8 cellular contexts compared by ENCODE assay signal in genomic region chr3:184186184-184186901, GRCh38. TPM values are rescaled to one million over a fixed set of nuclear protein-coding genes. Genes with fewer than 3 reads are reported as not detected.
DNase-seq lines count a peak whose midpoint lies in the region; ATAC-seq and TF ChIP-seq lines count a peak whose summit lies in the region.

Gene ABCF3, plus strand, starts transcription at chr3:184186199. Its CDS starts 9 bp downstream, at chr3:184186208.

- TF ChIP-seq CTCF in vagina (IDR thresholded peaks at IDR 0.05): no peak

- H3K27ac Mint-ChIP-seq in effector memory CD8-positive, alpha-beta T cell: peak within 1 kb of the TSS; percentile 94 to 96

- H3K4me1 ChIP-seq in vagina: peaks cover 33% of the 10 kb centered on the region

- peaks cover 0 to 58% of the 10 kb centered on the region in 2 donors for H3K36me3 ChIP-seq in vagina

- peak within 1 kb of the TSS; percentile 84 to 89 for H3K4me3 Mint-ChIP-seq in effector memory CD8-positive, alpha-beta T cell

- no peaks in the 10 kb centered on the region for H3K9me3 Mint-ChIP-seq in effector memory CD8-positive, alpha-beta T cell

- ATAC-seq in HG02678 (IDR thresholded peaks at IDR 0.05; ENCODE audit: unreplicated experiment): peak; percentile 25
- ATAC-seq in effector memory CD8-positive, alpha-beta T cell (replicated peaks): peak; percentile 24

- H3K4me3 ChIP-seq in vagina: peak within 1 kb of the TSS; percentile 97 to 98

- peak within 1 kb of the TSS; percentile 74 for H3K27ac ChIP-seq in vagina

- no peaks in the 10 kb centered on the region for H3K9me3 ChIP-seq in vagina

- DNase-seq in NCI-H2227 (lab: John Stamatoyannopoulos, UW; ENCODE audit: unreplicated experiment) (peak; percentile 24), NCI-H2227 treated with DMSO at 0.1 percent for 48 hours (lab: John Stamatoyannopoulos, UW) (no peak), midbrain (lab: John Stamatoyannopoulos, UW) (peak; percentile 43), vagina (ENCODE audit: extremely low spot score in 2 of 2) (peak in 1 of 2 donors; percentile 90), CD1c-positive myeloid dendritic cell (ENCODE audit: extremely low spot score) (no peak)
- DNase-seq in effector memory CD8-positive, alpha-beta T cell: no peak

- peaks cover 58% of the 10 kb centered on the region for H3K36me3 Mint-ChIP-seq in effector memory CD8-positive, alpha-beta T cell (ENCODE audit: insufficient read depth)

- H3K27me3 Mint-ChIP-seq in effector memory CD8-positive, alpha-beta T cell: no peaks in the 10 kb centered on the region

- H3K4me1 Mint-ChIP-seq in effector memory CD8-positive, alpha-beta T cell (ENCODE audit: low read depth in 2 of 2): peaks cover 33 to 40% of the 10 kb centered on the region in 2 donors

- intact Hi-C loops in vagina (cut with DNase I): loop anchor here (5.0 to 10.0 kb wide), 2 partner anchors 49 to 148 kb away; partner anchors contain the start of genes EIF2B5 and FAM131A

- H3K27me3 ChIP-seq in vagina: no peaks in the 10 kb centered on the region

- peak in 1 of 2 donors; percentile 72 for TF ChIP-seq POLR2A in vagina (IDR thresholded peaks at IDR 0.05)

TF ChIP-seq in PFSK-1, 5 proteins besides CTCF, POLR2A, EP300 and RAD21:
- TF ChIP-seq TAF1 (IDR thresholded peaks at IDR 0.05; ENCODE audit: borderline replicate concordance, insufficient read depth, low read length): 0 out of 2 replicates have a peak, but pooled peaks have one; percentile 51
- no peak for TF ChIP-seq FOXP2 (optimal IDR thresholded peaks at IDR 0.05; ENCODE audit: borderline replicate concordance, extremely low read depth, extremely low read length, insufficient read depth)
- no peak; the same call in 1 of the 2 replicates for TF ChIP-seq POLR2AphosphoS5 (IDR thresholded peaks at IDR 0.05; ENCODE audit: low read depth, low read length)
- no peak for TF ChIP-seq REST (IDR thresholded peaks at IDR 0.05; ENCODE audit: insufficient read depth in 1 of 2, low read depth in 2 of 2, low read length in 2 of 2)
- TF ChIP-seq SIN3A (IDR thresholded peaks at IDR 0.05; ENCODE audit: borderline replicate concordance, insufficient read depth, low read length): no peak

RNA-seq across cellular contexts. Expression of gene ABCF3, which starts in this region (rescaled TPM):
- 49.7 TPM for polyA plus RNA-seq in PFSK-1 (2012; ENCODE audit: insufficient read length, low read depth)
- total RNA-seq in vagina: 94.0 TPM

Comparison
In these comparisons a context has a peak if more than half of its experiments do, and no peak if none do; other contexts are left out.
1. DNase-seq: peak in NCI-H2227 (single experiment) and midbrain (single experiment); none in NCI-H2227 treated with DMSO at 0.1 percent for 48 hours (single experiment), effector memory CD8-positive, alpha-beta T cell (0 of 3) and CD1c-positive myeloid dendritic cell (single experiment).